Comparison of ENCODE assay signal across 1 cellular context in genomic region chr1:54047384-54048315, GRCh38.
TF ChIP-seq lines count a peak whose summit lies in the region.

No MANE protein-coding gene starts in this region.

TF ChIP-seq in IMR-90, 13 proteins besides CTCF, POLR2A, EP300 and RAD21:
- no peak for TF ChIP-seq ELK1 (IDR thresholded peaks at IDR 0.05; ENCODE audit: borderline replicate concordance, low read depth, low read length)
- peak; percentile 38; the same call in 1 of the 2 replicates for TF ChIP-seq FOS (IDR thresholded peaks at IDR 0.05; ENCODE audit: low read depth, low read length)
- no peak for TF ChIP-seq USF2 (IDR thresholded peaks at IDR 0.05; ENCODE audit: low read depth, low read length)
- TF ChIP-seq MAFK (IDR thresholded peaks at IDR 0.05; ENCODE audit: low read depth, low read length) = no peak
